Comparison of ENCODE assay signal across 8 cellular contexts in the genomic region with DNA sequence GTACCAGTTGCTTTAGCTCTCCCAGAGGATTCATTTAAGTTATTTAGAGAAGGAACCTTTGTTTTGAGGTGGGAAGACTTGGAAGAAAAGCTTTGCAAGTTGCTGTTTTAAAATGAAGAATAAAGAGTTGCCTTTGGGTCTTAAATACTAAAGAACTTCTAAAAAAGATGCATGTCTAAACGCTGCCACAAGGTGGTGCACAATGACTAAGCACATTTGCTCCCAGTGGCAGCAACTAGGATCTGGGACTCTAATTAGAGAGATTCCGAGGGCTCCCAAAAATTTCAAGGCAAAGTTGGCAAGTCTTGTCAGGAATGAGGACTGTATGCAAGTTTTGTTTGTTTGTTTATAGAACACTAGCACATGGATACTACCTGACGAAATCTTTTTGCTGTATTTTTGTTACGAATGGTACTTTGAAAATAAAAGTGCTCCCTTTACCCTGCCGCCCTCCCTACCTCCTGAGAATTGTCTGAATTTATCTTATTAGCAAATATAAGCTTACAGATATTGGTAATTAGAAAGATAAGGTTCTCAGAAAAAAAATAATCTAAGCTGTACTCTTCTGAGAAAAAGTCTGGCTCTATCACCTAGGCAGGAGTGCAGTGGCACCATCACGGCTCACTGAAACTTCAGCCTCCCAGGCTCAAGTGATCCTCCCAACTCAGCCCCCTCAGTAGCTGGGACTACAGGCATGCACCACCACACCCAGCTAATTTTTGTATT.
DNase-seq lines count a peak whose midpoint lies in the region; ATAC-seq lines count a peak whose summit lies in the region.

No MANE protein-coding gene starts in this region.

- peak overlapping the region; percentile 28 to 52 for H3K4me3 ChIP-seq in stomach smooth muscle (ENCODE audit: low read length in 2 of 2)

- no peak overlapping the region for H3K27ac ChIP-seq in epithelial cell of prostate
- no peak overlapping the region for H3K27ac ChIP-seq in stomach smooth muscle (ENCODE audit: low read length)

- no peaks in the 10 kb centered on the region for H3K27me3 ChIP-seq in stomach smooth muscle (ENCODE audit: control insufficient read depth in 1 of 2, insufficient read depth in 2 of 2, low read length in 2 of 2)

- H3K9me3 ChIP-seq in stomach smooth muscle (ENCODE audit: control insufficient read depth in 2 of 2, low read length in 2 of 2) = no peaks in the 10 kb centered on the region

- no peaks in the 10 kb centered on the region for H3K36me3 ChIP-seq in stomach smooth muscle (ENCODE audit: control insufficient read depth in 2 of 2, insufficient read depth in 2 of 2, low read length in 2 of 2)

- no peak overlapping the region for H3K9ac ChIP-seq in stomach smooth muscle (ENCODE audit: low read length in 2 of 2)

- ATAC-seq in HG02852 (IDR thresholded peaks at IDR 0.05; ENCODE audit: unreplicated experiment) = peak; percentile 64

- DNase-seq in NCI-H2107 treated with DMSO at 0.1 percent for 48 hours (lab: John Stamatoyannopoulos, UW; ENCODE audit: unreplicated experiment) (peak; percentile 72), NCI-H2107 (lab: John Stamatoyannopoulos, UW) (no peak), NCI-H446 (lab: John Stamatoyannopoulos, UW) (peak; percentile 76 to 85), epithelial cell of prostate (ENCODE audit: low read depth, low spot score) (peak; percentile 5), myocyte (ENCODE audit: low read depth) (peak; percentile 73)
- DNase-seq in activated CD4-positive, alpha-beta T cell treated with anti-CD3 and anti-CD28 coated beads, Interleukin-2, amount 50 U/mL, for 1 hour = peak; percentile 28

- H3K4me1 ChIP-seq in stomach smooth muscle (ENCODE audit: control insufficient read depth, insufficient read depth, low read length) = no peaks in the 10 kb centered on the region
